In genomic region chr1:89994805-89995594, GRCh38 we compare ENCODE assay signal across 1 cellular context.
TF ChIP-seq lines count a peak whose summit lies in the region.

A gene with protein sequence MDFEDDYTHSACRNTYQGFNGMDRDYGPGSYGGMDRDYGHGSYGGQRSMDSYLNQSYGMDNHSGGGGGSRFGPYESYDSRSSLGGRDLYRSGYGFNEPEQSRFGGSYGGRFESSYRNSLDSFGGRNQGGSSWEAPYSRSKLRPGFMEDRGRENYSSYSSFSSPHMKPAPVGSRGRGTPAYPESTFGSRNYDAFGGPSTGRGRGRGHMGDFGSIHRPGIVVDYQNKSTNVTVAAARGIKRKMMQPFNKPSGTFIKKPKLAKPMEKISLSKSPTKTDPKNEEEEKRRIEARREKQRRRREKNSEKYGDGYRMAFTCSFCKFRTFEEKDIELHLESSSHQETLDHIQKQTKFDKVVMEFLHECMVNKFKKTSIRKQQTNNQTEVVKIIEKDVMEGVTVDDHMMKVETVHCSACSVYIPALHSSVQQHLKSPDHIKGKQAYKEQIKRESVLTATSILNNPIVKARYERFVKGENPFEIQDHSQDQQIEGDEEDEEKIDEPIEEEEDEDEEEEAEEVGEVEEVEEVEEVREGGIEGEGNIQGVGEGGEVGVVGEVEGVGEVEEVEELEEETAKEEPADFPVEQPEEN (plus strand): TSS chr1:89995110. CDS start chr1:89995258, 148 bp downstream.

TF ChIP-seq in HepG2, 621 proteins besides CTCF, POLR2A, EP300 and RAD21 (continued from another document and continues in another):
- TF ChIP-seq, protein P1, sequence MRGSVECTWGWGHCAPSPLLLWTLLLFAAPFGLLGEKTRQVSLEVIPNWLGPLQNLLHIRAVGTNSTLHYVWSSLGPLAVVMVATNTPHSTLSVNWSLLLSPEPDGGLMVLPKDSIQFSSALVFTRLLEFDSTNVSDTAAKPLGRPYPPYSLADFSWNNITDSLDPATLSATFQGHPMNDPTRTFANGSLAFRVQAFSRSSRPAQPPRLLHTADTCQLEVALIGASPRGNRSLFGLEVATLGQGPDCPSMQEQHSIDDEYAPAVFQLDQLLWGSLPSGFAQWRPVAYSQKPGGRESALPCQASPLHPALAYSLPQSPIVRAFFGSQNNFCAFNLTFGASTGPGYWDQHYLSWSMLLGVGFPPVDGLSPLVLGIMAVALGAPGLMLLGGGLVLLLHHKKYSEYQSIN (CRISPR knock-in tag; IDR thresholded peaks at IDR 0.05; ENCODE audit: borderline replicate concordance), result no peak
- TF ChIP-seq HOXA7 (CRISPR knock-in tag; IDR thresholded peaks at IDR 0.05) (0 out of 2 replicates have a peak, but pooled peaks have one; percentile 64), FOXM1 (CRISPR knock-in tag; IDR thresholded peaks at IDR 0.05) (no peak), NR0B2 (CRISPR knock-in tag; IDR thresholded peaks at IDR 0.05) (0 out of 2 replicates have a peak, but pooled peaks have one; percentile 72), ZNF557 (CRISPR knock-in tag; IDR thresholded peaks at IDR 0.05) (no peak), ATM (IDR thresholded peaks at IDR 0.05; ENCODE audit: borderline replicate concordance) (no peak), EED (CRISPR knock-in tag; IDR thresholded peaks at IDR 0.05) (peak; percentile 95), NFYC (CRISPR knock-in tag; IDR thresholded peaks at IDR 0.05) (peak; percentile 83), ZNF234 (CRISPR knock-in tag; conservative IDR thresholded peaks at IDR 0.05) (no peak), ZNF432 (CRISPR knock-in tag; IDR thresholded peaks at IDR 0.05; ENCODE audit: borderline replicate concordance) (0 out of 2 replicates have a peak, but pooled peaks have one; percentile 82), KDM2A (CRISPR knock-in tag; IDR thresholded peaks at IDR 0.05; ENCODE audit: borderline replicate concordance, low read depth) (peak; percentile 95), NFAT5 (CRISPR knock-in tag; IDR thresholded peaks at IDR 0.05) (peak; percentile 64), USF2 (IDR thresholded peaks at IDR 0.05; ENCODE audit: low read depth, low read length) (no peak), USF2 (CRISPR knock-in tag; IDR thresholded peaks at IDR 0.05; ENCODE audit: borderline replicate concordance) (no peak), DR1 (CRISPR knock-in tag; IDR thresholded peaks at IDR 0.05) (peak; percentile 81), HNRNPLL (IDR thresholded peaks at IDR 0.05; ENCODE audit: low read depth, low read length, poor library complexity, severe bottlenecking) (peak; percentile 71), NR2F6 (IDR thresholded peaks at IDR 0.05) (peak; percentile 34), NR2F6 (CRISPR knock-in tag; IDR thresholded peaks at IDR 0.05) (peak; percentile 51), ZNF629 (CRISPR knock-in tag; conservative IDR thresholded peaks at IDR 0.05) (no peak; the same call in 1 of the 2 replicates), MLXIP (CRISPR knock-in tag; IDR thresholded peaks at IDR 0.05; ENCODE audit: borderline replicate concordance) (peak; percentile 87; the same call in 1 of the 2 replicates), ZNF747 (CRISPR knock-in tag; IDR thresholded peaks at IDR 0.05; ENCODE audit: borderline replicate concordance) (no peak), KMT2A (CRISPR knock-in tag; IDR thresholded peaks at IDR 0.05) (peak; percentile 77; the same call in 1 of the 2 replicates), MTF2 (CRISPR knock-in tag; IDR thresholded peaks at IDR 0.05; ENCODE audit: borderline replicate concordance) (no peak), ZNF292 (CRISPR knock-in tag; IDR thresholded peaks at IDR 0.05; ENCODE audit: borderline replicate concordance, low read depth) (0 out of 2 replicates have a peak, but pooled peaks have one; percentile 31), DNMT3B (CRISPR knock-in tag; conservative IDR thresholded peaks at IDR 0.05) (no peak), RNF219 (CRISPR knock-in tag; IDR thresholded peaks at IDR 0.05) (no peak), CEBPG (CRISPR knock-in tag; IDR thresholded peaks at IDR 0.05) (no peak), RXRA (CRISPR knock-in tag; IDR thresholded peaks at IDR 0.05) (peak; percentile 69; the same call in 1 of the 2 replicates), ARHGAP35 (CRISPR knock-in tag; IDR thresholded peaks at IDR 0.05; ENCODE audit: borderline replicate concordance) (peak; percentile 83; the same call in 1 of the 2 replicates), HNRNPK (IDR thresholded peaks at IDR 0.05; ENCODE audit: low read depth, low read length, poor library complexity, severe bottlenecking) (peak; percentile 68), JUND (CRISPR knock-in tag; IDR thresholded peaks at IDR 0.05) (peak; percentile 79; the same call in 1 of the 2 replicates), THYN1 (CRISPR knock-in tag; IDR thresholded peaks at IDR 0.05; ENCODE audit: borderline replicate concordance, low read depth) (no peak)
- TF ChIP-seq, protein P2, sequence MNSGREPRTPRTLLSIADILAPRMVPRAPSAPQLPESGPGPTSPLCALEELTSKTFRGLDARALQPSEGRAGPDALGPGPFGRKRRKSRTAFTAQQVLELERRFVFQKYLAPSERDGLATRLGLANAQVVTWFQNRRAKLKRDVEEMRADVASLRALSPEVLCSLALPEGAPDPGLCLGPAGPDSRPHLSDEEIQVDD (CRISPR knock-in tag; IDR thresholded peaks at IDR 0.05; ENCODE audit: borderline replicate concordance), result no peak
- TF ChIP-seq, protein P3, sequence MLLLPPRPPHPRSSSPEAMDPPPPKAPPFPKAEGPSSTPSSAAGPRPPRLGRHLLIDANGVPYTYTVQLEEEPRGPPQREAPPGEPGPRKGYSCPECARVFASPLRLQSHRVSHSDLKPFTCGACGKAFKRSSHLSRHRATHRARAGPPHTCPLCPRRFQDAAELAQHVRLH (CRISPR knock-in tag; IDR thresholded peaks at IDR 0.05; ENCODE audit: borderline replicate concordance, low read depth), result peak; percentile 86; the same call in 1 of the 2 replicates
- TF ChIP-seq, protein P4, sequence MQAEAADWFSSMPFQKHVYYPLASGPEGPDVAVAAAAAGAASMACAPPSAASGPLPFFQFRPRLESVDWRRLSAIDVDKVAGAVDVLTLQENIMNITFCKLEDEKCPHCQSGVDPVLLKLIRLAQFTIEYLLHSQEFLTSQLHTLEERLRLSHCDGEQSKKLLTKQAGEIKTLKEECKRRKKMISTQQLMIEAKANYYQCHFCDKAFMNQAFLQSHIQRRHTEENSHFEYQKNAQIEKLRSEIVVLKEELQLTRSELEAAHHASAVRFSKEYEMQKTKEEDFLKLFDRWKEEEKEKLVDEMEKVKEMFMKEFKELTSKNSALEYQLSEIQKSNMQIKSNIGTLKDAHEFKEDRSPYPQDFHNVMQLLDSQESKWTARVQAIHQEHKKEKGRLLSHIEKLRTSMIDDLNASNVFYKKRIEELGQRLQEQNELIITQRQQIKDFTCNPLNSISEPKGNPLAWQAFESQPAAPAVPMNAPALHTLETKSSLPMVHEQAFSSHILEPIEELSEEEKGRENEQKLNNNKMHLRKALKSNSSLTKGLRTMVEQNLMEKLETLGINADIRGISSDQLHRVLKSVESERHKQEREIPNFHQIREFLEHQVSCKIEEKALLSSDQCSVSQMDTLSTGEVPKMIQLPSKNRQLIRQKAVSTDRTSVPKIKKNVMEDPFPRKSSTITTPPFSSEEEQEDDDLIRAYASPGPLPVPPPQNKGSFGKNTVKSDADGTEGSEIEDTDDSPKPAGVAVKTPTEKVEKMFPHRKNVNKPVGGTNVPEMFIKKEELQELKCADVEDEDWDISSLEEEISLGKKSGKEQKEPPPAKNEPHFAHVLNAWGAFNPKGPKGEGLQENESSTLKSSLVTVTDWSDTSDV (CRISPR knock-in tag; IDR thresholded peaks at IDR 0.05), result peak; percentile 72; the same call in 1 of the 2 replicates
